ENCODE assay signal across 21 cellular contexts in the genomic region with DNA sequence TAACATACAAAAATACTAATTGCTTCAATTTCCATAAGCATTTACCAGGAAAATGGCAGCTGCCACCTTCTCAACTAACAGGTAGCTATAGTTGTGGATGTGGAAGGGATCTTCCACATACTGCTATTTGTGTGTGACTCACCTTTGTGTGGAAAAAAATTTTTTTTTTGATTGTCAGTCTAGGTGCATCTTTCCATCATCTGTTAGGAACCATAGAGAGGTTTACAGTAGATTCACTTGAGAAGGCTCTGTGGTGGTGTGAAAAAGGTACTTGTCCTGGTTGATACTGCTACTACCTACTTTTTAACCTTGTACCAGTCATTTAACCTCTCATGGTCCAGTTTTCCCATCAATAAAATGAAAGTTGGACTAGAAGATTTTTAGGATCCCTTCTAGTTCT.
"Had no signal": no experiment of that assay in that cellular context is flagged by ENCODE, and none has a peak within 500 bp of the region (broad histone marks: within the 10 kb centered on the region; RNA-seq: fewer than 3 reads in every experiment).

No MANE protein-coding gene starts in this region.

- DNase-seq: activated CD4-positive, CD25-positive, alpha-beta regulatory T cell treated with anti-CD3 and anti-CD28 coated beads, Interleukin-2, amount 50 U/mL, for 72 hours; activated CD8-positive, alpha-beta memory T cell treated with anti-CD3 and anti-CD28 coated beads, Interleukin-2, amount 50 U/mL, for 4 hours; activated effector memory CD4-positive, alpha-beta T cell treated with anti-CD3 and anti-CD28 coated beads, Interleukin-2, amount 50 U/mL, for 16 hours; activated naive CD4-positive, alpha-beta T cell treated with anti-CD3 and anti-CD28 coated beads, Interleukin-2, amount 10 ng/mL, durations not matched to agents 7 days and 5 days; activated T-cell treated with anti-CD3 and anti-CD28 coated beads, Interleukin-2, amount 50 U/mL, for 1 hour; endodermal cell; foreskin keratinocyte; left ventricle myocardium superior; posterior cingulate gyrus; right lobe of liver; stimulated activated CD4-positive, alpha-beta T cell treated with anti-CD3 and anti-CD28 coated beads, Interleukin-4, amount 100 ng/mL, for 1 hour; stomach; T-helper 17 cell; T1000; thyroid gland; upper lobe of left lung; WERI-Rb-1 had no signal

- H3K27me3 Mint-ChIP-seq: activated naive CD4-positive, alpha-beta T cell treated with anti-CD3 and anti-CD28 coated beads, Interleukin-2, amount 10 ng/mL, durations not matched to agents 7 days and 5 days; central memory CD8-positive, alpha-beta T cell; dendritic cell treated with granulocyte-macrophage colony-stimulating factor and Interleukin-4, amounts not matched to agents 40 ng/mL and 50 ng/mL, for 4 days; T-helper 17 cell had no signal

- H3K27ac Mint-ChIP-seq: activated naive CD4-positive, alpha-beta T cell treated with anti-CD3 and anti-CD28 coated beads, Interleukin-2, amount 10 ng/mL, durations not matched to agents 7 days and 5 days; activated T-helper 1 cell treated with anti-CD3 and anti-CD28 coated beads, Interleukin-12 subunit alpha, Interleukin-12 subunit beta, Interleukin-2, Interleukin-4 antibody, amounts not matched to agents 30 ng/mL and 10 ng/mL and 1 ng/mL, durations not matched to agents 14 hours and 24 hours and 36 hours; dendritic cell treated with granulocyte-macrophage colony-stimulating factor and Interleukin-4, amounts not matched to agents 40 ng/mL and 50 ng/mL, for 4 days; endodermal cell; T-helper 17 cell had no signal

- H3K9me3 Mint-ChIP-seq: activated naive CD4-positive, alpha-beta T cell treated with anti-CD3 and anti-CD28 coated beads, Interleukin-2, amount 10 ng/mL, durations not matched to agents 7 days and 5 days; activated T-helper 1 cell treated with anti-CD3 and anti-CD28 coated beads, Interleukin-12 subunit alpha, Interleukin-12 subunit beta, Interleukin-2, Interleukin-4 antibody, amounts not matched to agents 30 ng/mL and 10 ng/mL and 1 ng/mL, durations not matched to agents 14 hours and 24 hours and 36 hours; central memory CD8-positive, alpha-beta T cell; dendritic cell treated with granulocyte-macrophage colony-stimulating factor and Interleukin-4, amounts not matched to agents 40 ng/mL and 50 ng/mL, for 4 days; endodermal cell; nephron had no signal

- H3K4me3 Mint-ChIP-seq: activated naive CD4-positive, alpha-beta T cell treated with anti-CD3 and anti-CD28 coated beads, Interleukin-2, amount 10 ng/mL, durations not matched to agents 7 days and 5 days; activated T-helper 1 cell treated with anti-CD3 and anti-CD28 coated beads, Interleukin-12 subunit alpha, Interleukin-12 subunit beta, Interleukin-2, Interleukin-4 antibody, amounts not matched to agents 30 ng/mL and 10 ng/mL and 1 ng/mL, durations not matched to agents 14 hours and 24 hours and 36 hours; central memory CD8-positive, alpha-beta T cell; dendritic cell treated with granulocyte-macrophage colony-stimulating factor and Interleukin-4, amounts not matched to agents 40 ng/mL and 50 ng/mL, for 4 days; endodermal cell; nephron; T-helper 17 cell had no signal

- ATAC-seq: foreskin keratinocyte had no signal

- H3K4me1 Mint-ChIP-seq: central memory CD8-positive, alpha-beta T cell; endodermal cell had no signal
